In genomic region chr5:115418788-115419187, GRCh38 we compare ENCODE assay signal across 17 cellular contexts.
DNase-seq lines count a peak whose midpoint lies in the region; ATAC-seq, FAIRE-seq and TF ChIP-seq lines count a peak whose summit lies in the region.
"Had no signal": no experiment of that assay in that cellular context is flagged by ENCODE, and none has a peak within 500 bp of the region (broad histone marks: within the 10 kb centered on the region; RNA-seq: fewer than 3 reads in every experiment).

No MANE protein-coding gene starts in this region.

- intact Hi-C loops in endothelial cell of umbilical vein (cut with micrococcal nuclease): loop anchor here (2.0 to 5.0 kb wide), 2 partner anchors 52 to 124 kb away; partner anchors contain the start of gene FEM1C

- H3K9me3 ChIP-seq in endothelial cell of umbilical vein (replicated peaks; ENCODE audit: control insufficient read depth, insufficient read depth, low read length): no peaks in the 10 kb centered on the region
- H3K9me3 ChIP-seq: ovary had no signal

- peaks cover 34% of the 10 kb centered on the region for H3K4me1 ChIP-seq in endothelial cell of umbilical vein (ENCODE audit: control insufficient read depth, extremely low read depth, insufficient read depth, low read length)

- DNase-seq in DMS153 treated with DMSO at 0.1 percent for 48 hours (lab: John Stamatoyannopoulos, UW; ENCODE audit: unreplicated experiment) (peak; percentile 47), NCI-H510A treated with DMSO at 0.1 percent for 48 hours (lab: John Stamatoyannopoulos, UW) (peak; percentile 85), endothelial cell of umbilical vein (ENCODE audit: low read depth, low spot score) (peak; percentile 10), AML-193 (lab: John Stamatoyannopoulos, UW) (no peak), GM03348 (ENCODE audit: low spot score) (no peak)
- DNase-seq in stimulated activated CD4-positive, alpha-beta T cell treated with anti-CD3 and anti-CD28 coated beads, Interleukin-4, amount 100 ng/mL, for 24 hours: no peak
- DNase-seq: activated CD4-positive, alpha-beta T cell treated with anti-CD3 and anti-CD28 coated beads for 36 hours; activated CD8-positive, alpha-beta memory T cell treated with anti-CD3 and anti-CD28 coated beads, Interleukin-2, amount 50 U/mL, for 48 hours; activated naive CD4-positive, alpha-beta T cell treated with anti-CD3 and anti-CD28 coated beads, Interleukin-2, amount 10 ng/mL, durations not matched to agents 7 days and 5 days; GOT3; hippocampal formation; left cardiac atrium; ovary; stimulated activated CD4-positive, alpha-beta T cell treated with anti-CD3 and anti-CD28 coated beads, Interleukin-4, amount 100 ng/mL, for 1 hour; T1000 had no signal

- H2AFZ ChIP-seq in endothelial cell of umbilical vein (ENCODE audit: low read depth, low read length): no peak overlapping the region

- FAIRE-seq in endothelial cell of umbilical vein (lab: Jason Lieb, UNC): no peak

- H3K79me2 ChIP-seq in endothelial cell of umbilical vein (ENCODE audit: control insufficient read depth, insufficient read depth, low read length): no peaks in the 10 kb centered on the region

- H3K27ac ChIP-seq in endothelial cell of umbilical vein (ENCODE audit: insufficient read depth, low read depth, low read length): no peak overlapping the region
- H3K27ac ChIP-seq: ovary had no signal

- no peak overlapping the region for H3K9ac ChIP-seq in endothelial cell of umbilical vein (replicated peaks; ENCODE audit: extremely low read depth, insufficient read depth, low read length)

- no TSS peak for BruUV-seq in endothelial cell of umbilical vein (replicated peaks; lab: Mats Ljungman, UMichigan)

- H4K20me1 ChIP-seq in endothelial cell of umbilical vein (replicated peaks; ENCODE audit: control insufficient read depth, extremely low read depth, insufficient read depth, low read length): no peaks in the 10 kb centered on the region

- no peak for TF ChIP-seq CTCF in endothelial cell of umbilical vein (IDR thresholded peaks at IDR 0.05; ENCODE audit: extremely low read depth in 1 of 2, insufficient read depth in 1 of 2, low read depth in 1 of 2, low read length in 2 of 2)

- dilution Hi-C loops in endothelial cell of umbilical vein (cut with MboI; ENCODE audit: extremely low pct_ligation_motif_present, low sequenced_read_pairs): no loop called here

- TF ChIP-seq RAD21 in Ishikawa (IDR thresholded peaks at IDR 0.05; ENCODE audit: low read depth): no peak

- H3K27me3 ChIP-seq in endothelial cell of umbilical vein (ENCODE audit: control insufficient read depth in 2 of 2, insufficient read depth in 2 of 2, low read length in 2 of 2): no peaks in the 10 kb centered on the region
- H3K27me3 ChIP-seq: ovary had no signal

- no peak for TF ChIP-seq POLR2A in endothelial cell of umbilical vein (IDR thresholded peaks at IDR 0.05; ENCODE audit: low read depth, low read length)

- CTCF ChIA-PET in endothelial cell of umbilical vein (lab: Charles Lee): interaction anchor here (1.1 kb wide), 1 partner anchor 156 kb away, joined by 4 read pairs; no protein-coding TSS in a partner anchor

- H3K4me3 ChIP-seq in endothelial cell of umbilical vein (replicated peaks in 1 of 3; ENCODE audit: insufficient read depth in 1 of 3, low read depth in 1 of 3, low read length in 3 of 3): no peak overlapping the region
- H3K4me3 ChIP-seq: ovary had no signal

- H3K36me3 ChIP-seq in endothelial cell of umbilical vein (ENCODE audit: control insufficient read depth in 2 of 2, extremely low read depth in 1 of 2, insufficient read depth in 2 of 2, low read length in 2 of 2): no peaks in the 10 kb centered on the region
- H3K36me3 ChIP-seq: ovary had no signal

- H3K4me2 ChIP-seq in endothelial cell of umbilical vein (ENCODE audit: insufficient read depth, low read length): no peak overlapping the region

- POLR2A ChIA-PET in endothelial cell of umbilical vein (lab: Charles Lee): no interaction called here

- no peak for TF ChIP-seq EP300 in Ishikawa (IDR thresholded peaks at IDR 0.05; ENCODE audit: borderline replicate concordance)

- no peak for ATAC-seq in GM19023 (IDR thresholded peaks at IDR 0.05; ENCODE audit: unreplicated experiment)
- ATAC-seq: activated CD4-positive, alpha-beta T cell treated with anti-CD3 and anti-CD28 coated beads for 36 hours; left cardiac atrium had no signal

- H3K9me1 ChIP-seq in endothelial cell of umbilical vein (replicated peaks; ENCODE audit: control insufficient read depth, extremely low read depth, insufficient read depth, low read length): no peaks in the 10 kb centered on the region

TF ChIP-seq in Ishikawa, 13 proteins besides CTCF, POLR2A, EP300 and RAD21:
- TF ChIP-seq NFIC (IDR thresholded peaks at IDR 0.05) (peak; percentile 39), USF1 (IDR thresholded peaks at IDR 0.05) (no peak)

TF ChIP-seq in endothelial cell of umbilical vein, 7 proteins besides CTCF, POLR2A, EP300 and RAD21:
- TF ChIP-seq JUN (IDR thresholded peaks at IDR 0.05; ENCODE audit: borderline replicate concordance, insufficient read depth, insufficient read length, low read depth) (no peak), MYC (IDR thresholded peaks at IDR 0.05; ENCODE audit: low read depth, low read length) (no peak), FOS (IDR thresholded peaks at IDR 0.05; ENCODE audit: borderline replicate concordance, insufficient read depth, low read length) (no peak), MAX (IDR thresholded peaks at IDR 0.05; ENCODE audit: insufficient read depth, insufficient read length) (no peak), EZH2 (IDR thresholded peaks at IDR 0.05; ENCODE audit: borderline replicate concordance, low read depth, low read length, severe bottlenecking) (no peak), GATA2 (IDR thresholded peaks at IDR 0.05; ENCODE audit: insufficient read depth, insufficient read length, low read depth, low read length) (no peak), POLR2AphosphoS5 (IDR thresholded peaks at IDR 0.05; ENCODE audit: insufficient read depth, low read depth, low read length) (no peak)

Comparison
In these comparisons a context has a peak if more than half of its experiments do, and no peak if none do; other contexts are left out.
1. DNase-seq: peak in DMS153 treated with DMSO at 0.1 percent for 48 hours (single experiment), NCI-H510A treated with DMSO at 0.1 percent for 48 hours (single experiment) and endothelial cell of umbilical vein (single experiment); none in AML-193 (0 of 2), stimulated activated CD4-positive, alpha-beta T cell treated with anti-CD3 and anti-CD28 coated beads, Interleukin-4, amount 100 ng/mL, for 24 hours (single experiment) and GM03348 (single experiment).